ENCODE assay signal across 27 cellular contexts in the genomic region with DNA sequence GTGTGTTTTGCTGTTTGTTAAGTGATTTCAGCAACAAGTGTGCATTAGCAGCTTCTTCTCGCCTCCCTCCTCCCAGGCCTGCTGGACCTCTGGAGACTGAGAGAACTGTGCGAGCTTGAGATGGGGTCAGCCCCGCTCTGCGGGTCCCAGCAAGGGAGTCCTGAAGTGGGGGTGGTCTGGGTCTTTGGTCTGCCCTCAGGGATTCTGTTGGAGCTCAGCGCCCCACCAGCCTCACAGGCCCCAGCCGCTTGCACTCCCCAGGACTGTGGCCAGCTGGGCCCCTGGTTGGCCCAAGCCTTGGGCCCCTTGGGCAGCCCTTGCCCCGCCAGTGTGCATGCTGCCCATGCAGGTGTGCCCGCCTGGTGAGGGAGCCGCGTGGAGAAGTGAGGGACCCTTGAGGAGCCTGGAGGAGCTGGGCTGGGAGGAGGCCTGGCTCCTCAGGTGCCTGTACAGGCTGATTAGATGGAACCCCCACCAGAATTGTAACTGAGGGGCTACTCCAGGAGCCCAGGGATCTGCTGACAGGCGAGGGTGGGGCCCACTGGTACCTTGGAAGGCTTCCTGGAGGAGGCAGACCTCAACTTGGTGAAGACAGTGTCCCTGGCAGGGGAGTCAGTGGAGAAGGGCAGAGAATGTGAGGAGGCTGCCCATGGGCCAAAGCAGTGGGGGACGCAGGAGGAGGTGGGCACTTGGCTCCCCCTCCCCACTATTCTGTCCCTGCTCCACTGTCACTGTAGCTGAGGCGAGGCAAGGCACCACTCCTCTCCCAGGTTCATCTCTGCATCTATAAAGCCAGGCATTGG. TPM values are rescaled to one million over a fixed set of nuclear protein-coding genes. Genes with fewer than 3 reads are reported as not detected.
DNase-seq lines count a peak whose midpoint lies in the region; ATAC-seq, FAIRE-seq and TF ChIP-seq lines count a peak whose summit lies in the region.
"Had no signal": no experiment of that assay in that cellular context is flagged by ENCODE, and none has a peak within 500 bp of the region (broad histone marks: within the 10 kb centered on the region; RNA-seq: fewer than 3 reads in every experiment).

No MANE protein-coding gene starts in this region.

- H3K9ac ChIP-seq in BLaER1 treated with 17β-estradiol and CSF1 and Interleukin-3, amounts not matched to agents 10 nM and 100 nM = peak overlapping the region in 2 of 11 experiments; percentile 28 to 69; a peak in 3 of 22 replicates
- H3K9ac ChIP-seq in K562 (ENCODE audit: insufficient read depth in 1 of 2, low read depth in 2 of 2, low read length in 2 of 2) = no peak overlapping the region; a peak in 1 of 4 replicates
- H3K9ac ChIP-seq: KMS-11 had no signal

- WGBS in K562 (ENCODE audit: insufficient coverage, low coverage, missing lambda C conversion rate) = 72% methylated on average over 6 of the region's 13 CpGs

- ATAC-seq in K562 = no peak
- ATAC-seq: left colon, pancreas had no signal

- H3K27me3 ChIP-seq in BLaER1 treated with 17β-estradiol and CSF1 and Interleukin-3, amounts not matched to agents 10 nM and 100 nM = 0 out of 22 replicates have a peak, but pooled peaks cover 0 to 3% (median 0%) of the 10 kb centered on the region in 11 experiments
- no peaks in the 10 kb centered on the region for H3K27me3 ChIP-seq in K562 (ENCODE audit: control insufficient read depth in 2 of 2, insufficient read depth in 2 of 2, low read length in 2 of 2)
- no peaks in the 10 kb centered on the region for H3K27me3 ChIP-seq in osteoblast (ENCODE audit: insufficient read depth, low read length)
- H3K27me3 ChIP-seq in uterus = no peaks in the 10 kb centered on the region
- H3K27me3 ChIP-seq: pancreas had no signal

- H3K4me3 Mint-ChIP-seq in activated CD4-positive, alpha-beta T cell treated with anti-CD3 and anti-CD28 coated beads, Interleukin-2, amount 10 ng/mL, durations not matched to agents 7 days and 5 days = no peak overlapping the region

- FAIRE-seq in K562 (lab: Jason Lieb, UNC) = no peak
- FAIRE-seq: endothelial cell of umbilical vein, pancreas had no signal

- TF ChIP-seq POLR2A in K562 (conservative IDR thresholded peaks at IDR 0.05) = no peak
- no peak for TF ChIP-seq POLR2A in uterus (IDR thresholded peaks at IDR 0.05)

- in situ Hi-C loops in K562 (cut with MboI) = loop anchor here (5.0 kb wide), 1 partner anchor 117 kb away; no protein-coding TSS in a partner anchor

- TF ChIP-seq EP300 in K562 (IDR thresholded peaks at IDR 0.05; ENCODE audit: low read length) = no peak

- peaks cover 0 to 5% (median 0%) of the 10 kb centered on the region in 11 experiments; a peak in 1 of 22 replicates for H3K9me3 ChIP-seq in BLaER1 treated with 17β-estradiol and CSF1 and Interleukin-3, amounts not matched to agents 10 nM and 100 nM (replicated peaks in 1 of 11)
- H3K9me3 ChIP-seq in K562 (replicated peaks; ENCODE audit: control insufficient read depth, insufficient read depth, low read depth, low read length) = no peaks in the 10 kb centered on the region; the same call in 1 of the 2 replicates
- H3K9me3 ChIP-seq in osteoblast (ENCODE audit: low read depth, low read length) = no peaks in the 10 kb centered on the region
- no peaks in the 10 kb centered on the region for H3K9me3 ChIP-seq in uterus
- H3K9me3 ChIP-seq: HAP-1, pancreas, thoracic aorta had no signal

- no peaks in the 10 kb centered on the region for H3K9me1 ChIP-seq in K562 (ENCODE audit: control insufficient read depth, insufficient read depth, low read length)

- H3K27ac Mint-ChIP-seq in activated CD4-positive, alpha-beta T cell treated with anti-CD3 and anti-CD28 coated beads, Interleukin-2, amount 10 ng/mL, durations not matched to agents 7 days and 5 days = peak overlapping the region; percentile 32

- no peaks in the 10 kb centered on the region for H3K9me3 Mint-ChIP-seq in activated CD4-positive, alpha-beta T cell treated with anti-CD3 and anti-CD28 coated beads, Interleukin-2, amount 10 ng/mL, durations not matched to agents 7 days and 5 days

- H3K4me1 ChIP-seq in BLaER1 treated with 17β-estradiol and CSF1 and Interleukin-3, amounts not matched to agents 10 nM and 100 nM = peaks cover 40 to 67% (median 56%) of the 10 kb centered on the region in 10 experiments
- H3K4me1 ChIP-seq in K562 (replicated peaks in 1 of 2; ENCODE audit: control insufficient read depth in 2 of 2, insufficient read depth in 2 of 2, low read length in 2 of 2) = peaks cover 0 to 12% of the 10 kb centered on the region in 2 experiments; a peak in 2 of 5 replicates
- no peaks in the 10 kb centered on the region for H3K4me1 ChIP-seq in osteoblast (ENCODE audit: insufficient read depth, low read length)
- peaks cover 0 to 4% of the 10 kb centered on the region in 2 donors for H3K4me1 ChIP-seq in uterus
- H3K4me1 ChIP-seq: HAP-1 had no signal

- TF ChIP-seq CTCF in K562 (IDR thresholded peaks at IDR 0.05 in 2 of 3, conservative IDR thresholded peaks at IDR 0.05 in 1 of 3; ENCODE audit: insufficient read depth in 2 of 3, low read depth in 1 of 3, low read length in 3 of 3) = no peak
- no peak for TF ChIP-seq CTCF in osteoblast (IDR thresholded peaks at IDR 0.05; ENCODE audit: extremely low read depth, low read depth, low read length)
- TF ChIP-seq CTCF in uterus (IDR thresholded peaks at IDR 0.05) = no peak

- peaks cover 0 to 28% (median 12%) of the 10 kb centered on the region in 11 experiments; a peak in 17 of 22 replicates for H3K36me3 ChIP-seq in BLaER1 treated with 17β-estradiol and CSF1 and Interleukin-3, amounts not matched to agents 10 nM and 100 nM
- H3K36me3 ChIP-seq in K562 (ENCODE audit: control insufficient read depth, insufficient read depth, low read length) = peaks cover 4% of the 10 kb centered on the region; the same call in 2 of the 3 replicates
- no peaks in the 10 kb centered on the region for H3K36me3 ChIP-seq in osteoblast (ENCODE audit: insufficient read depth, low read length)
- H3K36me3 ChIP-seq in uterus = no peaks in the 10 kb centered on the region
- H3K36me3 ChIP-seq: HAP-1 had no signal

- no peaks in the 10 kb centered on the region for H3K36me3 Mint-ChIP-seq in activated CD4-positive, alpha-beta T cell treated with anti-CD3 and anti-CD28 coated beads, Interleukin-2, amount 10 ng/mL, durations not matched to agents 7 days and 5 days (ENCODE audit: low read depth)

- peak overlapping the region in 6 of 11 experiments; percentile 94 to 99 (median 98); a peak in 7 of 22 replicates for H3K4me2 ChIP-seq in BLaER1 treated with 17β-estradiol and CSF1 and Interleukin-3, amounts not matched to agents 10 nM and 100 nM
- H3K4me2 ChIP-seq in K562 (ENCODE audit: insufficient read depth, low read length) = no peak overlapping the region
- H3K4me2 ChIP-seq in osteoblast (ENCODE audit: insufficient read depth, low read length) = no peak overlapping the region
- H3K4me2 ChIP-seq: KMS-11 had no signal

- H3K4me1 Mint-ChIP-seq in activated CD4-positive, alpha-beta T cell treated with anti-CD3 and anti-CD28 coated beads, Interleukin-2, amount 10 ng/mL, durations not matched to agents 7 days and 5 days = peaks cover 19% of the 10 kb centered on the region

- POLR2A ChIA-PET in activated CD4-positive, alpha-beta T cell treated with anti-CD3 and anti-CD28 coated beads, Interleukin-2, amount 10 ng/mL, durations not matched to agents 7 days and 5 days (lab: Charles Lee) = no interaction called here
- POLR2A ChIA-PET in K562 (lab: Yijun Ruan, JAX) = interaction anchor here (0.7 to 1.8 kb wide), 2 partner anchors 8 to 15 kb away, joined by 3 to 6 read pairs; no protein-coding TSS in a partner anchor

- H3K27me3 Mint-ChIP-seq in activated CD4-positive, alpha-beta T cell treated with anti-CD3 and anti-CD28 coated beads, Interleukin-2, amount 10 ng/mL, durations not matched to agents 7 days and 5 days = no peaks in the 10 kb centered on the region

- H2AFZ ChIP-seq in K562 (ENCODE audit: low read depth, low read length) (no peak overlapping the region), osteoblast (ENCODE audit: low read length) (no peak overlapping the region)

- CTCF ChIA-PET in activated CD4-positive, alpha-beta T cell treated with anti-CD3 and anti-CD28 coated beads, Interleukin-2, amount 10 ng/mL, durations not matched to agents 7 days and 5 days (lab: Charles Lee) = interaction anchor here (1.3 to 1.7 kb wide), 2 partner anchors 25 to 115 kb away, joined by 3 to 9 read pairs; no protein-coding TSS in a partner anchor
- CTCF ChIA-PET in K562 (lab: Yijun Ruan, JAX; ENCODE audit: low intra/inter-chr PET ratio) = no interaction called here

- intact Hi-C loops in K562 (cut with micrococcal nuclease) = no loop called here
- intact Hi-C loops in uterus (cut with DNase I; ENCODE audit: low total_unique reads) = no loop called here

- peak; percentile 5 for DNase-seq in activated CD4-positive, alpha-beta T cell treated with anti-CD3 and anti-CD28 coated beads, Interleukin-2, amount 10 ng/mL, durations not matched to agents 7 days and 5 days
- no peak for DNase-seq in activated CD4-positive, alpha-beta T cell treated with anti-CD3 and anti-CD28 coated beads for 48 hours
- peak in 1 of 4 experiments; percentile 1 for DNase-seq in K562 (ENCODE audit: extremely low read depth in 1 of 4, low spot score in 3 of 4)
- peak; percentile 58 for DNase-seq in osteoblast (ENCODE audit: insufficient read length, low spot score, missing footprints)
- DNase-seq in uterus = no peak
- DNase-seq in NCI-H748 (lab: John Stamatoyannopoulos, UW; ENCODE audit: unreplicated experiment) = no peak
- no peak for DNase-seq in nucleus accumbens (lab: John Stamatoyannopoulos, UW)
- DNase-seq: activated effector memory CD4-positive, alpha-beta T cell treated with Interleukin-2 at 50 U/mL for 16 hours; DMS153; NCI-H1092; NCI-H2081 treated with DMSO at 0.1 percent for 48 hours; NCI-H526 treated with DMSO at 0.1 percent for 48 hours; stimulated activated CD4-positive, alpha-beta T cell treated with anti-CD3 and anti-CD28 coated beads, Interleukin-4, amount 100 ng/mL, for 4 hours; stimulated activated CD8-positive, alpha-beta memory T cell treated with anti-CD3 and anti-CD28 coated beads, Interleukin-4, amount 100 ng/mL, for 48 hours; T1000 had no signal

- no peak overlapping the region for H3K4me3 ChIP-seq in BLaER1 treated with 17β-estradiol and CSF1 and Interleukin-3, amounts not matched to agents 10 nM and 100 nM
- H3K4me3 ChIP-seq in K562 = no peak overlapping the region
- H3K4me3 ChIP-seq in osteoblast (ENCODE audit: insufficient read depth, low read length) = no peak overlapping the region
- H3K4me3 ChIP-seq in uterus = no peak overlapping the region
- H3K4me3 ChIP-seq: coronary artery, HAP-1, pancreas, SK-N-MC, skin epidermis, thoracic aorta had no signal

- peaks cover 0 to 4% (median 0%) of the 10 kb centered on the region in 11 experiments; a peak in 3 of 22 replicates for H4K20me1 ChIP-seq in BLaER1 treated with 17β-estradiol and CSF1 and Interleukin-3, amounts not matched to agents 10 nM and 100 nM
- H4K20me1 ChIP-seq in K562 (replicated peaks; ENCODE audit: control insufficient read depth, insufficient read depth, low read length) (no peaks in the 10 kb centered on the region), osteoblast (ENCODE audit: insufficient read depth, low read length) (no peaks in the 10 kb centered on the region)

- H3K79me2 ChIP-seq in K562 (ENCODE audit: control insufficient read depth, insufficient read depth, low read length) (no peaks in the 10 kb centered on the region), osteoblast (ENCODE audit: insufficient read depth, low read length) (no peaks in the 10 kb centered on the region)

- no peak for TF ChIP-seq RAD21 in K562 (CRISPR knock-in tag; conservative IDR thresholded peaks at IDR 0.05 in 1 of 2, IDR thresholded peaks at IDR 0.05 in 1 of 2)

- peak overlapping the region in 6 of 11 experiments; percentile 3 to 94 (median 74); a peak in 10 of 22 replicates for H3K27ac ChIP-seq in BLaER1 treated with 17β-estradiol and CSF1 and Interleukin-3, amounts not matched to agents 10 nM and 100 nM
- H3K27ac ChIP-seq in K562 (ENCODE audit: extremely low read depth, low read depth, low read length) = no peak overlapping the region
- H3K27ac ChIP-seq in osteoblast (ENCODE audit: low read depth, low read length) = no peak overlapping the region
- no peak overlapping the region for H3K27ac ChIP-seq in uterus
- H3K27ac ChIP-seq: C4-2B, coronary artery, KMS-11, SK-N-MC, skin epidermis, thoracic aorta had no signal

- no TSS peak for BruUV-seq in K562 (replicated peaks; lab: Mats Ljungman, UMichigan)

RNA-seq across cellular contexts. Expression of gene BEGAIN, which starts 56.7 kb away (rescaled TPM):
- under 1 TPM in 1 of 2 experiments, not detected in 1; 0.10 TPM for total RNA-seq in activated CD4-positive, alpha-beta T cell treated with anti-CD3 and anti-CD28 coated beads, Interleukin-2, amount 10 ng/mL, durations not matched to agents 7 days and 5 days
- total RNA-seq in K562 (2011; cell fraction: chromatin; rRNA removed; ENCODE audit: low replicate concordance) = 1.2 and 3.3 TPM in 2 replicates
- 0.53 and 2.2 TPM in 2 replicates for total RNA-seq in K562 (2011; cell fraction: nucleolus; rRNA removed)
- total RNA-seq in K562 (2011; cell fraction: nucleoplasm; rRNA removed) = 0.31 and 0.95 TPM in 2 replicates
- total RNA-seq in K562 (2014; rRNA removed) (0.20 and 0.68 TPM in 2 replicates), K562 (2014; rRNA removed; fragmentation: Illumina TruSeq; extraction: Trizol) (0.10 TPM in 1 of 2 replicates, not detected in the other), K562 (2015; rRNA removed; fragmentation: Illumina TruSeq; extraction: Trizol) (0.11 and 0.40 TPM in 2 replicates), K562 (2021) (0.55 and 1.1 TPM in 2 replicates), osteoblast (1.1 TPM in 1 of 2 replicates, not detected in the other), uterus (10 to 100 TPM in 1 of 4 donors, 1 to 10 TPM in 2, not detected in 1; 2.6 to 16.5 (median 4.4) TPM)
- polyA plus RNA-seq in K562 (2011; rRNA removed) (0.54 and 1.4 TPM in 2 replicates), K562 (2014; fragmentation: Illumina TruSeq; extraction: Trizol) (0.07 and 0.50 TPM in 2 replicates), K562 (2014; fragmentation: Nextera tagmentation; extraction: Ambion mirVana) (not detected), K562 (2014; rRNA removed) (0.62 and 1.7 TPM in 2 replicates)
- 1.5 TPM in 2 replicates for polyA plus RNA-seq in K562 (2011; cell fraction: cytosol; rRNA removed)
- polyA plus RNA-seq in K562 (2011; cell fraction: nucleus; rRNA removed) = 5.2 and 5.3 TPM in 2 replicates
- 0.25 and 0.51 TPM in 2 replicates for polyA plus RNA-seq in K562 (2012)
- 0.45 and 1.1 TPM in 2 replicates for polyA minus RNA-seq in K562 (2011; rRNA and poly(A)+ RNA removed)
- polyA minus RNA-seq in K562 (2011; cell fraction: cytosol; rRNA and poly(A)+ RNA removed) = 0.86 and 2.7 TPM in 2 replicates
- 0.81 and 1.3 TPM in 2 replicates for polyA minus RNA-seq in K562 (2011; cell fraction: nucleus; rRNA and poly(A)+ RNA removed)
- total RNA-seq: fibroblast of villous mesenchyme had no signal
- polyA plus RNA-seq: endothelial cell of umbilical vein had no signal

Comparison
In these comparisons a context has a peak if more than half of its experiments do, and no peak if none do; other contexts are left out.
1. DNase-seq: peak in activated CD4-positive, alpha-beta T cell treated with anti-CD3 and anti-CD28 coated beads, Interleukin-2, amount 10 ng/mL, durations not matched to agents 7 days and 5 days (single experiment) and osteoblast (single experiment); none in activated CD4-positive, alpha-beta T cell treated with anti-CD3 and anti-CD28 coated beads for 48 hours (single experiment), uterus (0 of 2), NCI-H748 (single experiment) and nucleus accumbens (0 of 56).
2. H3K27ac ChIP-seq: peak in BLaER1 treated with 17β-estradiol and CSF1 and Interleukin-3, amounts not matched to agents 10 nM and 100 nM (6 of 11); none in K562 (single experiment), osteoblast (single experiment) and uterus (0 of 2).
3. H3K4me2 ChIP-seq: peak in BLaER1 treated with 17β-estradiol and CSF1 and Interleukin-3, amounts not matched to agents 10 nM and 100 nM (6 of 11); none in K562 (single experiment) and osteoblast (single experiment).